ENCODE assay signal across 27 cellular contexts in genomic region chr7:89264126-89264525, GRCh38.
"Had no signal": no experiment of that assay in that cellular context is flagged by ENCODE, and none has a peak within 500 bp of the region (broad histone marks: within the 10 kb centered on the region; RNA-seq: fewer than 3 reads in every experiment).

No MANE protein-coding gene starts in this region.

- ATAC-seq: stimulated activated effector memory CD8-positive, alpha-beta T cell treated with anti-CD3 and anti-CD28 coated beads, Interleukin-12 subunit alpha, Interleukin-12 subunit beta, amount 100 ng/mL, for 72 hours; stimulated activated memory B cell treated with anti-CD40 and anti-IgM and Interleukin-4, amounts not matched to agents 10 μg/mL and 1 μg/mL and 100 μg/mL, for 72 hours; stimulated activated naive B cell treated with anti-CD40 and anti-IgM and Interleukin-4, amounts not matched to agents 10 μg/mL and 1 μg/mL and 100 μg/mL, for 72 hours; stimulated activated naive CD8-positive, alpha-beta T cell treated with anti-CD3 and anti-CD28 coated beads, Interleukin-15, amount 100 ng/mL, for 72 hours; stimulated activated naive CD8-positive, alpha-beta T cell treated with anti-CD3 and anti-CD28 coated beads, Interleukin-15, Interleukin-2, amounts not matched to agents 100 U/mL and 50 U/mL, for 24 hours; upper lobe of right lung had no signal

- H3K27me3 ChIP-seq: stomach, suprapubic skin, testis, thyroid gland, tibial artery, tibial nerve, transverse colon, upper lobe of left lung, upper lobe of right lung, uterus, vagina had no signal

- FAIRE-seq: urothelium cell line had no signal

- H3K4me3 ChIP-seq: stomach, suprapubic skin, testis, thoracic aorta, thyroid gland, tibial artery, tibial nerve, transverse colon, upper lobe of left lung, upper lobe of right lung, uterus, vagina had no signal

- H3K9me3 ChIP-seq: stomach, suprapubic skin, testis, thoracic aorta, thyroid gland, tibial artery, tibial nerve, transverse colon, upper lobe of left lung, upper lobe of right lung, uterus, vagina had no signal

- DNase-seq: stimulated activated CD4-positive, alpha-beta T cell treated with anti-CD3 and anti-CD28 coated beads, Interleukin-2, amount 100 ng/mL, for 48 hours; stimulated activated CD4-positive, alpha-beta T cell treated with anti-CD3 and anti-CD28 coated beads, Interleukin-4, amount 100 ng/mL, for 1 hour; stimulated activated CD4-positive, alpha-beta T cell treated with anti-CD3 and anti-CD28 coated beads, Interleukin-4, amount 100 ng/mL, for 24 hours; stimulated activated CD4-positive, alpha-beta T cell treated with anti-CD3 and anti-CD28 coated beads, Interleukin-4, amount 100 ng/mL, for 4 hours; stimulated activated CD8-positive, alpha-beta memory T cell treated with anti-CD3 and anti-CD28 coated beads, Interleukin-4, amount 100 ng/mL, for 48 hours; stimulated activated naive B cell treated with anti-CD40 and anti-IgM and Interleukin-4, amounts not matched to agents 10 μg/mL and 1 μg/mL and 100 μg/mL, for 72 hours; stimulated activated naive CD4-positive, alpha-beta T cell; stimulated activated naive CD4-positive, alpha-beta T cell treated with Interleukin-2 at 50 U/mL for 16 hours; stimulated activated naive CD8-positive, alpha-beta T cell treated with anti-CD3 and anti-CD28 coated beads, Interleukin-15, amount 100 ng/mL, for 72 hours; stimulated activated naive CD8-positive, alpha-beta T cell treated with anti-CD3 and anti-CD28 coated beads, Interleukin-15, Interleukin-2, amounts not matched to agents 100 U/mL and 50 U/mL, for 24 hours; stomach; substantia nigra; testis; thyroid gland; tibial artery; transverse colon; trophoblast cell; upper lobe of left lung; upper lobe of right lung; uterus had no signal

- H3K4me1 ChIP-seq: suprapubic skin, testis, thyroid gland, tibial artery, tibial nerve, transverse colon, upper lobe of left lung, upper lobe of right lung, uterus, vagina had no signal

- H3K27ac ChIP-seq: stomach, suprapubic skin, testis, thoracic aorta, thyroid gland, tibial artery, tibial nerve, transverse colon, upper lobe of left lung, upper lobe of right lung, uterus, vagina had no signal

- H3K36me3 ChIP-seq: stomach, suprapubic skin, thoracic aorta, thyroid gland, tibial artery, tibial nerve, transverse colon, upper lobe of left lung, upper lobe of right lung, uterus, vagina had no signal
